Comparison of ENCODE assay signal across 1 cellular context in genomic region chr6:148288566-148288965, GRCh38.
TF ChIP-seq lines count a peak whose summit lies in the region.

No MANE protein-coding gene starts in this region.

TF ChIP-seq in HepG2, 621 proteins besides CTCF, POLR2A, EP300 and RAD21 (continued from another document):
- TF ChIP-seq THRA (CRISPR knock-in tag; IDR thresholded peaks at IDR 0.05; ENCODE audit: borderline replicate concordance) = no peak
- TF ChIP-seq KAT8 (CRISPR knock-in tag; IDR thresholded peaks at IDR 0.05) = no peak
- no peak for TF ChIP-seq SRY (CRISPR knock-in tag; IDR thresholded peaks at IDR 0.05)
- no peak for TF ChIP-seq RBFOX2 (IDR thresholded peaks at IDR 0.05; ENCODE audit: low read depth, low read length)
- TF ChIP-seq JARID2 (CRISPR knock-in tag; IDR thresholded peaks at IDR 0.05; ENCODE audit: insufficient replicate concordance) = no peak
- no peak for TF ChIP-seq CBX5 (CRISPR knock-in tag; IDR thresholded peaks at IDR 0.05; ENCODE audit: borderline replicate concordance)
- TF ChIP-seq ZNF879 (CRISPR knock-in tag; IDR thresholded peaks at IDR 0.05) = no peak
- no peak for TF ChIP-seq ZNF704 (CRISPR knock-in tag; IDR thresholded peaks at IDR 0.05; ENCODE audit: borderline replicate concordance)
- TF ChIP-seq RFX1 (IDR thresholded peaks at IDR 0.05) = no peak
- no peak for TF ChIP-seq ZNF331 (CRISPR knock-in tag; IDR thresholded peaks at IDR 0.05)
